28 cellular contexts compared by ENCODE assay signal in the genomic region with DNA sequence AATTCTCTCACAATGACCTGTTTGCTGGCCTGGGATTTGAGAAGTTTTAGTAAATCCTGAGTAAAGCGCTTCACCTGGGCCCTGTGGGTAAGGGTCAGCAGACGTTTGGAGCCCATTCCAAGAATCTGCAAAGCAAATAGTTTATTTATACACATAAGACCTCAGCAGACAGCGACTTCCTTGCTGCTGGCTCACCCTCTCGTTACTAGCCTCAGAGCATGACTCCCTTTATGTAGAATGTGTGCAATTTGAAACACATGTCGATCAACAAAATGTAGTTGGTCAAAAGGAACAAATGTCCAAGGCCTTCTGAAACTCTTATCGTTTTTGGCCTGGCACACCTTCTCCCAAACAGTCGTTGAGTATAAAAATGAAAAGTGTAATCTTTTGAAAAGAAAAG. TPM values are rescaled to one million over a fixed set of nuclear protein-coding genes. Genes with fewer than 3 reads are reported as not detected.
A peak's percentile ranks its signal among the peaks of the same experiment; 100 is the strongest.
DNase-seq lines count a peak whose midpoint lies in the region; ATAC-seq, FAIRE-seq and TF ChIP-seq lines count a peak whose summit lies in the region.
"Had no signal": no experiment of that assay in that cellular context is flagged by ENCODE, and none has a peak within 500 bp of the region (broad histone marks: within the 10 kb centered on the region; RNA-seq: fewer than 3 reads in every experiment).

No MANE protein-coding gene starts in this region.

- peak overlapping the region in 1 of 4 donors; percentile 47 for H3K27ac ChIP-seq in pancreas
- H3K27ac ChIP-seq: breast epithelium, esophagus squamous epithelium had no signal

- H3K27me3 ChIP-seq in pancreas: no peaks in the 10 kb centered on the region
- H3K27me3 ChIP-seq: breast epithelium, esophagus squamous epithelium had no signal

- peaks cover 68% of the 10 kb centered on the region for H3K36me3 Mint-ChIP-seq in activated CD4-positive, alpha-beta T cell treated with anti-CD3 and anti-CD28 coated beads, Interleukin-2, amount 10 ng/mL, durations not matched to agents 24 days and 14 days (ENCODE audit: low read depth)
- peaks cover 4% of the 10 kb centered on the region for H3K36me3 Mint-ChIP-seq in T-helper 17 cell (ENCODE audit: low read depth)

- H3K27ac Mint-ChIP-seq in activated CD4-positive, alpha-beta T cell treated with anti-CD3 and anti-CD28 coated beads, Interleukin-2, amount 10 ng/mL, durations not matched to agents 24 days and 14 days: peak overlapping the region; percentile 34
- no peak overlapping the region for H3K27ac Mint-ChIP-seq in T-helper 17 cell
- H3K27ac Mint-ChIP-seq: activated CD8-positive, alpha-beta memory T cell treated with anti-CD3 and anti-CD28 coated beads, Interleukin-2, amount 10 ng/mL, durations not matched to agents 7 days and 5 days; activated naive CD8-positive, alpha-beta T cell treated with anti-CD3 and anti-CD28 coated beads, Interleukin-2, amount 10 ng/mL, durations not matched to agents 7 days and 5 days; activated T-helper 2 cell treated with anti-CD3 and anti-CD28 coated beads, Interferon-gamma antibody, Interleukin-2, Interleukin-4, amounts not matched to agents 10 μg/mL and 5 μg/mL and 100 μg/mL, durations not matched to agents 14 hours and 24 hours and 36 hours; endodermal cell; HFFc6; type B pancreatic cell had no signal

- peaks cover 0 to 9% (median 0%) of the 10 kb centered on the region in 3 donors for H3K4me1 ChIP-seq in pancreas
- H3K4me1 ChIP-seq: breast epithelium had no signal

- whole genome bisulfite sequencing in pancreas, 2 donors: 43 to 60% methylated on average over 7 of the region's 7 CpGs

- ATAC-seq in T-helper 17 cell (no peak), pancreas (peak; percentile 56 to 76 (median 64)), GM18511 (IDR thresholded peaks at IDR 0.05; ENCODE audit: unreplicated experiment) (no peak)
- ATAC-seq: activated CD8-positive, alpha-beta memory T cell treated with anti-CD3 and anti-CD28 coated beads, Interleukin-2, amount 10 ng/mL, durations not matched to agents 7 days and 5 days; sciatic nerve had no signal

- no peaks in the 10 kb centered on the region for H3K9me3 Mint-ChIP-seq in activated CD4-positive, alpha-beta T cell treated with anti-CD3 and anti-CD28 coated beads, Interleukin-2, amount 10 ng/mL, durations not matched to agents 24 days and 14 days
- H3K9me3 Mint-ChIP-seq: activated naive CD8-positive, alpha-beta T cell treated with anti-CD3 and anti-CD28 coated beads, Interleukin-2, amount 10 ng/mL, durations not matched to agents 7 days and 5 days; activated T-helper 2 cell treated with anti-CD3 and anti-CD28 coated beads, Interferon-gamma antibody, Interleukin-2, Interleukin-4, amounts not matched to agents 10 μg/mL and 5 μg/mL and 100 μg/mL, durations not matched to agents 14 hours and 24 hours and 36 hours; endodermal cell; HFFc6; type B pancreatic cell had no signal

- H3K36me3 ChIP-seq in pancreas: peaks cover 0 to 81% (median 27%) of the 10 kb centered on the region in 3 donors

- peaks cover 10% of the 10 kb centered on the region for H3K4me1 Mint-ChIP-seq in activated CD4-positive, alpha-beta T cell treated with anti-CD3 and anti-CD28 coated beads, Interleukin-2, amount 10 ng/mL, durations not matched to agents 24 days and 14 days
- H3K4me1 Mint-ChIP-seq in T-helper 17 cell: peaks cover 9% of the 10 kb centered on the region
- H3K4me1 Mint-ChIP-seq: endodermal cell had no signal

- no peaks in the 10 kb centered on the region for H3K27me3 Mint-ChIP-seq in activated CD4-positive, alpha-beta T cell treated with anti-CD3 and anti-CD28 coated beads, Interleukin-2, amount 10 ng/mL, durations not matched to agents 24 days and 14 days
- no peaks in the 10 kb centered on the region for H3K27me3 Mint-ChIP-seq in T-helper 17 cell
- H3K27me3 Mint-ChIP-seq: activated CD8-positive, alpha-beta memory T cell treated with anti-CD3 and anti-CD28 coated beads, Interleukin-2, amount 10 ng/mL, durations not matched to agents 7 days and 5 days; activated naive CD8-positive, alpha-beta T cell treated with anti-CD3 and anti-CD28 coated beads, Interleukin-2, amount 10 ng/mL, durations not matched to agents 7 days and 5 days; naive B cell; type B pancreatic cell had no signal

- H3K9me3 ChIP-seq in T-helper 17 cell (ENCODE audit: control insufficient read depth, low read length, poor library complexity, severe bottlenecking): no peaks in the 10 kb centered on the region
- no peaks in the 10 kb centered on the region for H3K9me3 ChIP-seq in pancreas
- H3K9me3 ChIP-seq: breast epithelium, esophagus squamous epithelium had no signal

- FAIRE-seq in pancreas (lab: Jason Lieb, UNC): no peak

- DNase-seq in activated CD4-positive, alpha-beta T cell treated with anti-CD3 and anti-CD28 coated beads, Interleukin-2, amount 10 ng/mL, durations not matched to agents 24 days and 14 days: no peak
- no peak for DNase-seq in activated CD4-positive, alpha-beta T cell treated with anti-CD3 and anti-CD28 coated beads, Interleukin-2, amount 50 U/mL, for 1 hour
- no peak for DNase-seq in T-helper 17 cell
- peak; percentile 54 for DNase-seq in fibroblast of peridontal ligament (ENCODE audit: extremely low read depth)
- DNase-seq in pancreas: no peak
- no peak for DNase-seq in DMS79 treated with DMSO at 0.1 percent for 48 hours (lab: John Stamatoyannopoulos, UW)
- DNase-seq in GM19238 (ENCODE audit: insufficient read length, low spot score): no peak
- DNase-seq: 8988T; activated CD8-positive, alpha-beta memory T cell treated with anti-CD3 and anti-CD28 coated beads, Interleukin-2, amount 10 ng/mL, durations not matched to agents 7 days and 5 days; activated naive CD8-positive, alpha-beta T cell treated with anti-CD3 and anti-CD28 coated beads, Interleukin-2, amount 10 ng/mL, durations not matched to agents 7 days and 5 days; cortex of kidney; DMS153; endodermal cell; esophagus squamous epithelium; GDM1; GM23248; HFFc6; naive B cell; NCI-H1105; NCI-H2081; NCI-H345; NCI-H748 treated with DMSO at 0.1 percent for 48 hours; RPMI8226 had no signal

- no peak for TF ChIP-seq CTCF in pancreas (IDR thresholded peaks at IDR 0.05)

- H3K4me3 Mint-ChIP-seq in activated CD4-positive, alpha-beta T cell treated with anti-CD3 and anti-CD28 coated beads, Interleukin-2, amount 10 ng/mL, durations not matched to agents 24 days and 14 days: no peak overlapping the region
- H3K4me3 Mint-ChIP-seq in T-helper 17 cell: peak overlapping the region; percentile 41
- H3K4me3 Mint-ChIP-seq: activated CD8-positive, alpha-beta memory T cell treated with anti-CD3 and anti-CD28 coated beads, Interleukin-2, amount 10 ng/mL, durations not matched to agents 7 days and 5 days; activated naive CD8-positive, alpha-beta T cell treated with anti-CD3 and anti-CD28 coated beads, Interleukin-2, amount 10 ng/mL, durations not matched to agents 7 days and 5 days; endodermal cell; HFFc6; naive B cell; type B pancreatic cell had no signal

- no peak overlapping the region for H3K4me3 ChIP-seq in pancreas
- H3K4me3 ChIP-seq: breast epithelium, esophagus squamous epithelium, GM23248 had no signal

- intact Hi-C loops in activated CD4-positive, alpha-beta T cell treated with anti-CD3 and anti-CD28 coated beads, Interleukin-2, amount 10 ng/mL, durations not matched to agents 24 days and 14 days (cut with micrococcal nuclease): no loop called here
- intact Hi-C loops in pancreas (cut with DNase I): no loop called here

RNA-seq across cellular contexts. Expression of a gene that starts 31.3 kb away (rescaled TPM):
- total RNA-seq in activated CD4-positive, alpha-beta T cell treated with anti-CD3 and anti-CD28 coated beads, Interleukin-2, amount 10 ng/mL, durations not matched to agents 24 days and 14 days: 55.6 and 56.2 TPM in 2 replicates
- 100 to 1,000 TPM; 159 to 164 TPM for total RNA-seq in T-helper 17 cell
- total RNA-seq in pancreas: 10 to 100 TPM; 31.7 to 65.3 (median 45.4) TPM
- 10 to 100 TPM; 17.3 to 20.6 TPM for polyA plus RNA-seq in pancreas

RNA-seq across cellular contexts. Expression of a gene that starts 38.4 kb away (rescaled TPM):
- total RNA-seq in activated CD4-positive, alpha-beta T cell treated with anti-CD3 and anti-CD28 coated beads, Interleukin-2, amount 10 ng/mL, durations not matched to agents 24 days and 14 days: 85.4 and 85.8 TPM in 2 replicates
- total RNA-seq in T-helper 17 cell: 100 to 1,000 TPM; 122 to 123 TPM
- total RNA-seq in pancreas: 10 to 100 TPM in 1 of 6 donors, 1 to 10 TPM in 5; 4.1 to 13.2 (median 6.5) TPM
- polyA plus RNA-seq in pancreas: 1 to 10 TPM; 3.3 TPM

Comparison
In these comparisons a context has a peak if more than half of its experiments do, and no peak if none do; other contexts are left out.
1. ATAC-seq: peak in pancreas (4 of 4); none in T-helper 17 cell (single experiment) and GM18511 (single experiment).